Comparison of ENCODE assay signal across 9 cellular contexts in genomic region chr13:96444676-96445075, GRCh38.
"Had no signal": no experiment of that assay in that cellular context is flagged by ENCODE, and none has a peak within 500 bp of the region (broad histone marks: within the 10 kb centered on the region; RNA-seq: fewer than 3 reads in every experiment).

No MANE protein-coding gene starts in this region.

- H3K4me3 ChIP-seq: GM23248, GM23338, HAP-1 had no signal

- H3K4me1 ChIP-seq: HAP-1 had no signal

- ATAC-seq: GM23338, HCT116 had no signal

- H3K4me2 ChIP-seq: GM23338 had no signal

- H3K9me3 ChIP-seq: HAP-1 had no signal

- H3K9ac ChIP-seq: GM23248 had no signal

- H3K27ac ChIP-seq: GM23248 had no signal

- DNase-seq: GM23248, GOT3, H7, H9, HCEC 1CT, HFFc6 had no signal

- H3K36me3 ChIP-seq: HAP-1 had no signal

- H2AFZ ChIP-seq: GM23248, GM23338 had no signal
